1 cellular context compared by ENCODE assay signal in genomic region chr16:8862309-8863130, GRCh38.
TF ChIP-seq lines count a peak whose summit lies in the region.

No MANE protein-coding gene starts in this region.

TF ChIP-seq in HEK293, 187 proteins besides CTCF, POLR2A, EP300 and RAD21:
- TF ChIP-seq ZBTB8A (tag by site-specific recombination; IDR thresholded peaks at IDR 0.05): peak; percentile 74
- peak; percentile 85 for TF ChIP-seq ZNF341 (tag by site-specific recombination; IDR thresholded peaks at IDR 0.05; ENCODE audit: low read depth)
- no peak for TF ChIP-seq SCRT1 (tag by site-specific recombination; IDR thresholded peaks at IDR 0.05; ENCODE audit: borderline replicate concordance)
- TF ChIP-seq, protein P1, sequence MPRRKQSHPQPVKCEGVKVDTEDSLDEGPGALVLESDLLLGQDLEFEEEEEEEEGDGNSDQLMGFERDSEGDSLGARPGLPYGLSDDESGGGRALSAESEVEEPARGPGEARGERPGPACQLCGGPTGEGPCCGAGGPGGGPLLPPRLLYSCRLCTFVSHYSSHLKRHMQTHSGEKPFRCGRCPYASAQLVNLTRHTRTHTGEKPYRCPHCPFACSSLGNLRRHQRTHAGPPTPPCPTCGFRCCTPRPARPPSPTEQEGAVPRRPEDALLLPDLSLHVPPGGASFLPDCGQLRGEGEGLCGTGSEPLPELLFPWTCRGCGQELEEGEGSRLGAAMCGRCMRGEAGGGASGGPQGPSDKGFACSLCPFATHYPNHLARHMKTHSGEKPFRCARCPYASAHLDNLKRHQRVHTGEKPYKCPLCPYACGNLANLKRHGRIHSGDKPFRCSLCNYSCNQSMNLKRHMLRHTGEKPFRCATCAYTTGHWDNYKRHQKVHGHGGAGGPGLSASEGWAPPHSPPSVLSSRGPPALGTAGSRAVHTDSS (tag by site-specific recombination; IDR thresholded peaks at IDR 0.05): peak; percentile 84
- no peak for TF ChIP-seq ZNF112 (tag by site-specific recombination; IDR thresholded peaks at IDR 0.05)
- peak; percentile 94 for TF ChIP-seq ZNF623 (tag by site-specific recombination; IDR thresholded peaks at IDR 0.05)
- no peak for TF ChIP-seq ZNF248 (tag by site-specific recombination; IDR thresholded peaks at IDR 0.05)
- no peak for TF ChIP-seq KLF16 (tag by site-specific recombination; IDR thresholded peaks at IDR 0.05)
TF ChIP-seq in HEK293: peak in this region for 4.
